ENCODE assay signal across 13 cellular contexts in genomic region chr11:12242071-12242672, GRCh38.
DNase-seq lines count a peak whose midpoint lies in the region; ATAC-seq and TF ChIP-seq lines count a peak whose summit lies in the region.
"Had no signal": no experiment of that assay in that cellular context is flagged by ENCODE, and none has a peak within 500 bp of the region (broad histone marks: within the 10 kb centered on the region; RNA-seq: fewer than 3 reads in every experiment).

No MANE protein-coding gene starts in this region.

- ATAC-seq in activated T-cell treated with anti-CD3 and anti-CD28 coated beads, Interleukin-2, amount 50 U/mL, for 4 hours = peak; percentile 47 to 56
- ATAC-seq in naive thymus-derived CD8-positive, alpha-beta T cell = peak; percentile 68 to 86
- no peak for ATAC-seq in GM21528 (IDR thresholded peaks at IDR 0.05; ENCODE audit: low FRiP score, unreplicated experiment)

- CTCF ChIA-PET in AG04450 (lab: Charles Lee) = no interaction called here

- H3K9me3 ChIP-seq in AG04450 (ENCODE audit: control insufficient read depth, insufficient read depth, low read length) = no peaks in the 10 kb centered on the region
- H3K9me3 ChIP-seq: spleen, transverse colon had no signal

- H3K9me3 Mint-ChIP-seq in activated T-cell treated with anti-CD3 and anti-CD28 coated beads, Interleukin-2, amount 50 U/mL, for 4 hours = no peaks in the 10 kb centered on the region
- H3K9me3 Mint-ChIP-seq in naive thymus-derived CD8-positive, alpha-beta T cell = no peaks in the 10 kb centered on the region
- H3K9me3 Mint-ChIP-seq: nephron had no signal

- POLR2A ChIA-PET in AG04450 (lab: Yijun Ruan, JAX) = interaction anchor here (0.6 kb wide), 1 partner anchor 59 kb away, joined by 4 read pairs; no protein-coding TSS in a partner anchor
- POLR2A ChIA-PET in naive thymus-derived CD8-positive, alpha-beta T cell (lab: Charles Lee) = no interaction called here

- DNase-seq in AG04450 (ENCODE audit: low read depth, low spot score) (no peak), HuH-7 (ENCODE audit: low spot score) (no peak), lower leg skin (ENCODE audit: low spot score in 2 of 2) (no peak), DMS53 treated with DMSO at 0.1 percent for 48 hours (lab: John Stamatoyannopoulos, UW; ENCODE audit: unreplicated experiment) (no peak)
- peak; percentile 64 for DNase-seq in Jurkat, Clone E6-1 (ENCODE audit: low read depth, low spot score)
- DNase-seq in activated T-cell treated with anti-CD3 and anti-CD28 coated beads, Interleukin-2, amount 50 U/mL, for 4 hours = no peak
- DNase-seq in naive thymus-derived CD8-positive, alpha-beta T cell = peak in 5 of 10 donors; percentile 15 to 36 (median 29)
- DNase-seq: NCI-H1436 treated with DMSO at 0.1 percent for 48 hours, spleen, transverse colon had no signal

- TF ChIP-seq POLR2A in lower leg skin (IDR thresholded peaks at IDR 0.05) = no peak

- peaks cover 26% of the 10 kb centered on the region for H3K36me3 Mint-ChIP-seq in activated T-cell treated with anti-CD3 and anti-CD28 coated beads, Interleukin-2, amount 50 U/mL, for 4 hours (ENCODE audit: insufficient read depth)
- H3K36me3 Mint-ChIP-seq in naive thymus-derived CD8-positive, alpha-beta T cell = peaks cover 0 to 2% (median 0%) of the 10 kb centered on the region in 3 donors

- peak overlapping the region; percentile 2 to 86 (median 62) for H3K27ac Mint-ChIP-seq in naive thymus-derived CD8-positive, alpha-beta T cell
- H3K27ac Mint-ChIP-seq: nephron had no signal

- peak overlapping the region; percentile 11 for H3K4me3 Mint-ChIP-seq in activated T-cell treated with anti-CD3 and anti-CD28 coated beads, Interleukin-2, amount 50 U/mL, for 4 hours
- peak overlapping the region in 8 of 10 donors; percentile 23 to 65 (median 47) for H3K4me3 Mint-ChIP-seq in naive thymus-derived CD8-positive, alpha-beta T cell
- H3K4me3 Mint-ChIP-seq: nephron had no signal

- 81 to 88% methylated on average over 14 of the region's 14 CpGs for WGBS in lower leg skin, 2 donors

- H3K27me3 Mint-ChIP-seq in activated T-cell treated with anti-CD3 and anti-CD28 coated beads, Interleukin-2, amount 50 U/mL, for 4 hours (ENCODE audit: low read depth) = no peaks in the 10 kb centered on the region
- no peaks in the 10 kb centered on the region for H3K27me3 Mint-ChIP-seq in naive thymus-derived CD8-positive, alpha-beta T cell

- intact Hi-C loops in lower leg skin (cut with DNase I; ENCODE audit: low total_unique reads) = no loop called here

- peak overlapping the region; percentile 21 for H3K27ac ChIP-seq in AG04450 (ENCODE audit: low read depth, low read length)
- H3K27ac ChIP-seq: HL-60, spleen had no signal

- H3K4me1 Mint-ChIP-seq in activated T-cell treated with anti-CD3 and anti-CD28 coated beads, Interleukin-2, amount 50 U/mL, for 4 hours (ENCODE audit: low read depth) = peaks cover 22% of the 10 kb centered on the region
- H3K4me1 Mint-ChIP-seq in naive thymus-derived CD8-positive, alpha-beta T cell = peaks cover 17 to 27% (median 23%) of the 10 kb centered on the region in 4 donors

- H3K4me3 ChIP-seq in AG04450 (ENCODE audit: low read depth, low read length) = no peak overlapping the region
- peak overlapping the region; percentile 15 for H3K4me3 ChIP-seq in Jurkat, Clone E6-1 (ENCODE audit: low read length)
- no peak overlapping the region for H3K4me3 ChIP-seq in lower leg skin (ENCODE audit: low read depth, poor library complexity, severe bottlenecking)
- H3K4me3 ChIP-seq: spleen, transverse colon had no signal

- no peak for TF ChIP-seq CTCF in AG04450 (IDR thresholded peaks at IDR 0.05; ENCODE audit: low read depth, low read length)
- TF ChIP-seq CTCF in lower leg skin (IDR thresholded peaks at IDR 0.05) = no peak

- no peaks in the 10 kb centered on the region for H3K27me3 ChIP-seq in AG04450 (ENCODE audit: control insufficient read depth, insufficient read depth, low read length)
- H3K27me3 ChIP-seq: spleen, transverse colon had no signal
